ENCODE assay signal across 8 cellular contexts in genomic region chr1:27556781-27557595, GRCh38. TPM values are rescaled to one million over a fixed set of nuclear protein-coding genes. Genes with fewer than 3 reads are reported as not detected.
DNase-seq lines count a peak whose midpoint lies in the region; ATAC-seq and TF ChIP-seq lines count a peak whose summit lies in the region.

No MANE protein-coding gene starts in this region.

- no peak for ATAC-seq in HG02981 (IDR thresholded peaks at IDR 0.05; ENCODE audit: unreplicated experiment)

- peak; percentile 87 for TF ChIP-seq CTCF in epithelial cell of proximal tubule (conservative IDR thresholded peaks at IDR 0.05; ENCODE audit: low read depth, low read length)

- DNase-seq in Ammon's horn (ENCODE audit: low spot score), result peak; percentile 82
- peak; percentile 72 for DNase-seq in GOT3 (lab: John Stamatoyannopoulos, UW)
- DNase-seq in NOMO-1 treated with dmso at 0.1 percent for 144 hours (lab: John Stamatoyannopoulos, UW; ENCODE audit: unreplicated experiment), result peak; percentile 88
- DNase-seq in activated CD8-positive, alpha-beta memory T cell treated with anti-CD3 and anti-CD28 coated beads, Interleukin-2, amount 50 U/mL, for 48 hours, result peak; percentile 89
- DNase-seq in epithelial cell of proximal tubule (ENCODE audit: low read depth), result no peak
- DNase-seq in mucosa of gallbladder (ENCODE audit: low spot score), result peak; percentile 92
- peak; percentile 58 to 70 for DNase-seq in stimulated activated CD8-positive, alpha-beta memory T cell treated with anti-CD3 and anti-CD28 coated beads, Interleukin-2, amount 100 ng/mL, for 48 hours (ENCODE audit: low read depth in 2 of 2)

- peak overlapping the region; percentile 41 for H3K4me3 ChIP-seq in epithelial cell of proximal tubule (ENCODE audit: low read depth, low read length)

RNA-seq across cellular contexts. Expression of gene AHDC1, which starts 47.0 kb away (rescaled TPM):
- total RNA-seq in epithelial cell of proximal tubule (7.2 and 10.8 TPM in 2 replicates), mucosa of gallbladder (61.6 TPM)
